27 cellular contexts compared by ENCODE assay signal in the genomic region with DNA sequence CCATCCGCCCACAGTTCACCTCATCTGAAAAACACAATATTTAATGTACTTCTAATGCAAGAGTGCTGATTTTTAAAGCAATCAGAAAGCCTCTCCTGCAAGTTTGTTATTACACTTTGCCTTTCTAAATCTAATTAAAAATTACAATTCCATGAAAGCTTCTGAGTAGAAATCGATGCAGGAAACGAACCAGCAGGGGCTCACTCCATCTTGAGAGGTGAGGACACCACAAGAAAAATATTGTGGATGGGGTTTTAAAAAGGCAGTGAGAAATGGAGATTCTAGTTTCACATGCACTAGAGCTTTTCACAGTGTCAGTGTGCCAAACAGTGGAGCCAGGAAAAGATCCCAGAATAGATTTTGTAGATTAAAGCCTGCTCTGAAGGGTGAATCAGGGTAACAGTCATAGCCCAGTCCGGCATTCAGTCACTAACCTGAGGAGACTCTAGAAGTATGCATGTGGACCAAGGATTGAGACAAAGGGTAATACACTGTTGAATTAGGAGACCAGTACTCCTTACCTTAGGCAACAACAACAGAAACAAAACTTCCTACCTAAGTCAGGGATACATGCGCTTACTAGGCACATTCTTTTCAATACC.
"Had no signal": no experiment of that assay in that cellular context is flagged by ENCODE, and none has a peak within 500 bp of the region (broad histone marks: within the 10 kb centered on the region; RNA-seq: fewer than 3 reads in every experiment).

No MANE protein-coding gene starts in this region.

- H3K27me3 Mint-ChIP-seq: activated CD4-positive, alpha-beta T cell treated with anti-CD3 and anti-CD28 coated beads, Interleukin-2, amount 10 ng/mL, durations not matched to agents 24 days and 14 days; activated CD8-positive, alpha-beta T cell treated with anti-CD3 and anti-CD28 coated beads for 36 hours; activated naive CD8-positive, alpha-beta T cell treated with anti-CD3 and anti-CD28 coated beads, Interleukin-2, amount 10 ng/mL, durations not matched to agents 7 days and 5 days; activated T-helper 17 cell treated with anti-CD3 and anti-CD28 coated beads, Interleukin-2, amount 50 U/mL, for 72 hours had no signal

- H3K27ac Mint-ChIP-seq: activated CD4-positive, alpha-beta T cell treated with anti-CD3 and anti-CD28 coated beads, Interleukin-2, amount 10 ng/mL, durations not matched to agents 24 days and 14 days; activated CD8-positive, alpha-beta T cell treated with anti-CD3 and anti-CD28 coated beads for 36 hours; activated naive CD4-positive, alpha-beta T cell treated with anti-CD3 and anti-CD28 coated beads, Interleukin-2, amount 50 U/mL, for 24 hours; activated naive CD8-positive, alpha-beta T cell treated with anti-CD3 and anti-CD28 coated beads, Interleukin-2, amount 10 ng/mL, durations not matched to agents 7 days and 5 days; activated T-cell treated with anti-CD3 and anti-CD28 coated beads, Interleukin-2, amount 50 U/mL, for 72 hours; activated T-helper 17 cell treated with anti-CD3 and anti-CD28 coated beads, Interleukin-2, amount 50 U/mL, for 72 hours had no signal

- H3K9me3 Mint-ChIP-seq: activated CD4-positive, alpha-beta T cell treated with anti-CD3 and anti-CD28 coated beads, Interleukin-2, amount 10 ng/mL, durations not matched to agents 24 days and 14 days; activated T-helper 17 cell treated with anti-CD3 and anti-CD28 coated beads, Interleukin-2, amount 50 U/mL, for 72 hours had no signal

- H3K9me3 ChIP-seq: body of pancreas, breast epithelium, SJSA1 had no signal

- H3K4me2 ChIP-seq: KMS-11 had no signal

- H3K4me3 Mint-ChIP-seq: activated CD4-positive, alpha-beta T cell treated with anti-CD3 and anti-CD28 coated beads, Interleukin-2, amount 10 ng/mL, durations not matched to agents 24 days and 14 days; activated CD8-positive, alpha-beta T cell treated with anti-CD3 and anti-CD28 coated beads for 36 hours; activated naive CD4-positive, alpha-beta T cell treated with anti-CD3 and anti-CD28 coated beads, Interleukin-2, amount 50 U/mL, for 24 hours; activated naive CD8-positive, alpha-beta T cell treated with anti-CD3 and anti-CD28 coated beads, Interleukin-2, amount 10 ng/mL, durations not matched to agents 7 days and 5 days; activated T-cell treated with anti-CD3 and anti-CD28 coated beads, Interleukin-2, amount 50 U/mL, for 72 hours; activated T-helper 17 cell treated with anti-CD3 and anti-CD28 coated beads, Interleukin-2, amount 50 U/mL, for 72 hours had no signal

- H3K27me3 ChIP-seq: body of pancreas, breast epithelium, SJSA1 had no signal

- H3K36me3 ChIP-seq: breast epithelium, SJSA1 had no signal

- H3K4me3 ChIP-seq: body of pancreas, breast epithelium, SJSA1 had no signal

- DNase-seq: activated CD4-positive, alpha-beta T cell treated with anti-CD3 and anti-CD28 coated beads, Interleukin-2, amount 10 ng/mL, durations not matched to agents 24 days and 14 days; activated CD4-positive, alpha-beta T cell treated with anti-CD3 and anti-CD28 coated beads, Interleukin-2, amount 50 U/mL, for 4 hours; activated CD8-positive, alpha-beta T cell treated with anti-CD3 and anti-CD28 coated beads for 36 hours; activated effector memory CD4-positive, alpha-beta T cell treated with anti-CD3 and anti-CD28 coated beads, Interleukin-2, amount 50 U/mL, for 16 hours; activated naive CD4-positive, alpha-beta T cell; activated naive CD8-positive, alpha-beta T cell treated with anti-CD3 and anti-CD28 coated beads, Interleukin-2, amount 10 ng/mL, durations not matched to agents 7 days and 5 days; activated T-cell treated with anti-CD3 and anti-CD28 coated beads, Interleukin-2, amount 50 U/mL, for 1 hour; activated T-cell treated with anti-CD3 and anti-CD28 coated beads, Interleukin-2, amount 50 U/mL, for 72 hours; body of pancreas; NCI-H1092 treated with DMSO at 0.1 percent for 48 hours; NCI-H1417; NCI-H146; NCI-H187; NCI-H2029 treated with DMSO at 0.1 percent for 48 hours; NCI-H2107; NCI-H345; NCI-H524 treated with DMSO at 0.1 percent for 48 hours; SHP77 treated with DMSO at 0.1 percent for 48 hours had no signal

- H3K36me3 Mint-ChIP-seq: activated naive CD4-positive, alpha-beta T cell treated with anti-CD3 and anti-CD28 coated beads, Interleukin-2, amount 50 U/mL, for 24 hours; activated naive CD8-positive, alpha-beta T cell treated with anti-CD3 and anti-CD28 coated beads, Interleukin-2, amount 10 ng/mL, durations not matched to agents 7 days and 5 days had no signal

- H3K4me1 Mint-ChIP-seq: activated CD4-positive, alpha-beta T cell treated with anti-CD3 and anti-CD28 coated beads, Interleukin-2, amount 10 ng/mL, durations not matched to agents 24 days and 14 days; activated naive CD4-positive, alpha-beta T cell treated with anti-CD3 and anti-CD28 coated beads, Interleukin-2, amount 50 U/mL, for 24 hours; activated naive CD8-positive, alpha-beta T cell treated with anti-CD3 and anti-CD28 coated beads, Interleukin-2, amount 10 ng/mL, durations not matched to agents 7 days and 5 days; activated T-helper 17 cell treated with anti-CD3 and anti-CD28 coated beads, Interleukin-2, amount 50 U/mL, for 72 hours had no signal

- H3K4me1 ChIP-seq: body of pancreas, breast epithelium, SJSA1 had no signal

- FAIRE-seq: astrocyte, TTC549 had no signal

- H3K27ac ChIP-seq: body of pancreas, breast epithelium, KMS-11, SJSA1, VCaP had no signal

- ATAC-seq: activated CD8-positive, alpha-beta T cell treated with anti-CD3 and anti-CD28 coated beads for 36 hours; activated T-cell treated with anti-CD3 and anti-CD28 coated beads, Interleukin-2, amount 50 U/mL, for 72 hours; activated T-helper 17 cell treated with anti-CD3 and anti-CD28 coated beads, Interleukin-2, amount 50 U/mL, for 72 hours; body of pancreas; Panc1 had no signal

- H3K9ac ChIP-seq: KMS-11 had no signal
